In the genomic region with DNA sequence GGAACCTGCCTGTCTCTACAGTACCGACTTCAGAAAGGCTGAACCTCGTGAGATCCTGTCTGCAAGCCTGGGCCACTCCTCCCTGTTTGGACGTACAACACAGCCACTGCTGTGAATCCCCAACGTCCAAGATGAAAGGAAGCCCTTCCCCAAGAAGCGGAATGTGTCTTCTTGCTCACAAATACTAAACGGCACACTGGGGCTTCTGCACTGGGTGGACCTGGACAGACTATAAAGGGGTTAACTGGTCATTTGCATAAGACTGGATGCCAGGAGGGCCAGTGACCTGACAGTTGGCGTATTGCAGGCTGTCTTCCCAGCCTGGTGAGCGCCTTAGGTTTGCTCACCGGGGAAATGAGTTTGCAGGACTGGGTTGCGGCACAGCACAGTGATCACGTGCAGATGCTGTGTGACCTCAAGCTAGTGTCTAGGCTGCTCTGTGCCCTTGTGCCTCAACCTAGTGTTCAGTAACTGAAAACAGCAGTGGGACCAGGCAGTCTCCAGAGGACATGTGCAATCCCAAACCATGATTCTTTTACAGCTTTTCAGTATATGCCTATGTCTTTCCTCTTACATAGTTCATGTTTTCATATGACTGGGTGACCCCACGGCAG, we compare ENCODE assay signal across 32 cellular contexts. TPM values are rescaled to one million over a fixed set of nuclear protein-coding genes. Genes with fewer than 3 reads are reported as not detected.
"Had no signal": no experiment of that assay in that cellular context is flagged by ENCODE, and none has a peak within 500 bp of the region (broad histone marks: within the 10 kb centered on the region; RNA-seq: fewer than 3 reads in every experiment).

No MANE protein-coding gene starts in this region.

- H3K27me3 ChIP-seq: MG63 had no signal

- H3K4me3 ChIP-seq: MG63, SK-N-MC had no signal

- H3K9me3 ChIP-seq: MG63 had no signal

- DNase-seq: activated CD4-positive, alpha-beta memory T cell treated with anti-CD3 and anti-CD28 coated beads for 36 hours; activated CD4-positive, alpha-beta T cell treated with anti-CD3 and anti-CD28 coated beads, Interleukin-2, amount 10 ng/mL, durations not matched to agents 7 days and 5 days; activated CD4-positive, CD25-positive, alpha-beta regulatory T cell; activated CD8-positive, alpha-beta memory T cell treated with anti-CD3 and anti-CD28 coated beads for 24 hours; activated effector memory CD4-positive, alpha-beta T cell treated with anti-CD3 and anti-CD28 coated beads, Interleukin-2, amount 50 U/mL, for 16 hours; activated naive CD4-positive, alpha-beta T cell treated with Interleukin-2 at 50 U/mL for 16 hours; activated naive CD8-positive, alpha-beta T cell treated with anti-CD3 and anti-CD28 coated beads, Interleukin-2, amount 50 U/mL, for 24 hours; activated T-cell treated with anti-CD3 and anti-CD28 coated beads, Interleukin-2, amount 50 U/mL, for 4 hours; MG63; MV-4-11; NCI-H1092 treated with DMSO at 0.1 percent for 48 hours; NCI-H1417 treated with DMSO at 0.1 percent for 48 hours; NCI-H1694; NCI-H2029; NCI-H2107; NCI-H2171 treated with DMSO at 0.1 percent for 48 hours; NCI-H345; NCI-H510A; NCI-H526 treated with DMSO at 0.1 percent for 48 hours; NCI-H82; RPMI8226; T-cell; T-helper 2 cell; T1000 had no signal

- ATAC-seq: activated naive CD4-positive, alpha-beta T cell treated with anti-CD3 and anti-CD28 coated beads, Interleukin-2, amount 50 U/mL, for 72 hours; activated naive CD8-positive, alpha-beta T cell treated with anti-CD3 and anti-CD28 coated beads, Interleukin-2, amount 50 U/mL, for 24 hours; activated T-cell treated with anti-CD3 and anti-CD28 coated beads, Interleukin-2, amount 50 U/mL, for 4 hours; Panc1; Right ventricle myocardium inferior; T-cell had no signal

- FAIRE-seq: astrocyte, TTC549 had no signal

- H3K36me3 ChIP-seq: MG63 had no signal

- H3K27ac ChIP-seq: SK-N-MC, VCaP had no signal

RNA-seq across cellular contexts. Expression of a gene that starts 19.5 kb away (rescaled TPM):
- total RNA-seq: activated CD4-positive, alpha-beta memory T cell treated with anti-CD3 and anti-CD28 coated beads for 36 hours; activated CD4-positive, alpha-beta T cell treated with anti-CD3 and anti-CD28 coated beads, Interleukin-2, amount 10 ng/mL, durations not matched to agents 7 days and 5 days; OCI-LY7; Right ventricle myocardium inferior had no signal
